Comparison of ENCODE assay signal across 15 cellular contexts in genomic region chr5:57825026-57825683, GRCh38.
DNase-seq lines count a peak whose midpoint lies in the region; TF ChIP-seq lines count a peak whose summit lies in the region.
"Had no signal": no experiment of that assay in that cellular context is flagged by ENCODE, and none has a peak within 500 bp of the region (broad histone marks: within the 10 kb centered on the region; RNA-seq: fewer than 3 reads in every experiment).

No MANE protein-coding gene starts in this region.

- POLR2A ChIA-PET in HEK293 (lab: Yijun Ruan, JAX): interaction anchor here (1.0 to 1.6 kb wide), 3 partner anchors 10 to 17 kb away, joined by 3 read pairs; no protein-coding TSS in a partner anchor

- TF ChIP-seq POLR2A in uterus (IDR thresholded peaks at IDR 0.05): no peak

- H3K36me3 ChIP-seq in HEK293 (ENCODE audit: control insufficient read depth in 2 of 2, insufficient read depth in 1 of 2, low read length in 2 of 2) (no peaks in the 10 kb centered on the region), SJSA1 (no peaks in the 10 kb centered on the region), uterus (no peaks in the 10 kb centered on the region)
- H3K36me3 ChIP-seq: esophagus muscularis mucosa had no signal

- H3K27ac ChIP-seq in HEK293 (ENCODE audit: extremely low read depth, low read depth, low read length) (no peak overlapping the region), SJSA1 (peak overlapping the region; percentile 96), uterus (no peak overlapping the region)
- H3K27ac ChIP-seq: esophagus muscularis mucosa, VCaP had no signal

- no peak overlapping the region for H3K4me3 Mint-ChIP-seq in type B pancreatic cell
- H3K4me3 Mint-ChIP-seq: activated T-cell treated with anti-CD3 and anti-CD28 coated beads, Interleukin-2, amount 50 U/mL, for 24 hours; neural crest cell; stimulated activated naive CD8-positive, alpha-beta T cell treated with anti-CD3 and anti-CD28 coated beads, Interleukin-15, amount 100 ng/mL, for 72 hours had no signal

- H3K27me3 Mint-ChIP-seq in type B pancreatic cell: no peaks in the 10 kb centered on the region

- H3K9me3 ChIP-seq in HEK293 (ENCODE audit: control insufficient read depth, insufficient read depth, low read depth, low read length) (no peaks in the 10 kb centered on the region), SJSA1 (replicated peaks) (no peaks in the 10 kb centered on the region), uterus (no peaks in the 10 kb centered on the region)

- H3K4me3 ChIP-seq in HEK293 (ENCODE audit: low read depth, low read length) (no peak overlapping the region), SJSA1 (no peak overlapping the region), fibroblast of pulmonary artery (replicated peaks; ENCODE audit: low read depth, low read length) (no peak overlapping the region), uterus (no peak overlapping the region)
- H3K4me3 ChIP-seq: esophagus muscularis mucosa had no signal

- TF ChIP-seq CTCF in HEK293 (tag by site-specific recombination; IDR thresholded peaks at IDR 0.05) (no peak), fibroblast of pulmonary artery (IDR thresholded peaks at IDR 0.05; ENCODE audit: low read length, missing control alignments) (no peak), type B pancreatic cell (conservative IDR thresholded peaks at IDR 0.05) (no peak), uterus (IDR thresholded peaks at IDR 0.05) (no peak)

- no peaks in the 10 kb centered on the region for H3K4me1 ChIP-seq in HEK293 (ENCODE audit: control insufficient read depth, insufficient read depth, low read length)
- peaks cover 31% of the 10 kb centered on the region for H3K4me1 ChIP-seq in SJSA1 (replicated peaks)
- no peaks in the 10 kb centered on the region for H3K4me1 ChIP-seq in uterus
- H3K4me1 ChIP-seq: esophagus muscularis mucosa had no signal

- H3K9me3 Mint-ChIP-seq in type B pancreatic cell: peaks cover 7% of the 10 kb centered on the region
- H3K9me3 Mint-ChIP-seq: stimulated activated naive CD8-positive, alpha-beta T cell treated with anti-CD3 and anti-CD28 coated beads, Interleukin-15, amount 100 ng/mL, for 72 hours had no signal

- no peaks in the 10 kb centered on the region for H3K4me1 Mint-ChIP-seq in type B pancreatic cell (ENCODE audit: unreplicated experiment)
- H3K4me1 Mint-ChIP-seq: stimulated activated naive CD8-positive, alpha-beta T cell treated with anti-CD3 and anti-CD28 coated beads, Interleukin-15, amount 100 ng/mL, for 72 hours had no signal

- CTCF ChIA-PET in HEK293 (lab: Yijun Ruan, JAX): interaction anchor here (0.6 to 1.1 kb wide), 4 partner anchors 46 to 638 kb away, joined by 3 to 6 read pairs (median 4); no protein-coding TSS in a partner anchor

- H3K27me3 ChIP-seq in SJSA1 (replicated peaks): no peaks in the 10 kb centered on the region
- H3K27me3 ChIP-seq in uterus: no peaks in the 10 kb centered on the region
- H3K27me3 ChIP-seq: esophagus muscularis mucosa had no signal

- no peaks in the 10 kb centered on the region for H3K36me3 Mint-ChIP-seq in type B pancreatic cell

- intact Hi-C loops in uterus (cut with DNase I; ENCODE audit: low total_unique reads): no loop called here

- DNase-seq in SJSA1 (ENCODE audit: low read depth in 1 of 2, low spot score in 2 of 2): peak; percentile 77 to 91
- peak; percentile 57 for DNase-seq in fibroblast of pulmonary artery (ENCODE audit: low read depth)
- no peak for DNase-seq in type B pancreatic cell (ENCODE audit: extremely low spot score, unreplicated experiment)
- DNase-seq in pons (ENCODE audit: low spot score): no peak
- no peak for DNase-seq in DMS 273 (lab: John Stamatoyannopoulos, UW; ENCODE audit: unreplicated experiment)
- no peak for DNase-seq in uterus
- DNase-seq: activated T-cell treated with anti-CD3 and anti-CD28 coated beads, Interleukin-2, amount 50 U/mL, for 24 hours; anterior cingulate cortex; NCI-H1694 treated with DMSO at 0.1 percent for 48 hours; stimulated activated CD4-positive, alpha-beta T cell treated with anti-CD3 and anti-CD28 coated beads, Interleukin-4, amount 100 ng/mL, for 4 hours; stimulated activated naive CD8-positive, alpha-beta T cell treated with anti-CD3 and anti-CD28 coated beads, Interleukin-15, amount 100 ng/mL, for 72 hours had no signal

- H3K27ac Mint-ChIP-seq in type B pancreatic cell: peak overlapping the region; percentile 29
- H3K27ac Mint-ChIP-seq: activated T-cell treated with anti-CD3 and anti-CD28 coated beads, Interleukin-2, amount 50 U/mL, for 24 hours; stimulated activated naive CD8-positive, alpha-beta T cell treated with anti-CD3 and anti-CD28 coated beads, Interleukin-15, amount 100 ng/mL, for 72 hours had no signal

TF ChIP-seq in HEK293, 187 proteins besides CTCF, POLR2A, EP300 and RAD21:
- peak; percentile 92 for TF ChIP-seq HOXD13 (CRISPR knock-in tag; IDR thresholded peaks at IDR 0.05; ENCODE audit: borderline replicate concordance)
- TF ChIP-seq ZNF561 (tag by site-specific recombination; IDR thresholded peaks at IDR 0.05; ENCODE audit: borderline replicate concordance): no peak
- TF ChIP-seq ZNF707 (tag by site-specific recombination; IDR thresholded peaks at IDR 0.05): no peak
- no peak for TF ChIP-seq PRDM4 (tag by site-specific recombination; IDR thresholded peaks at IDR 0.05)
- TF ChIP-seq ZNF585B (tag by site-specific recombination; IDR thresholded peaks at IDR 0.05): no peak
- no peak for TF ChIP-seq OSR2 (tag by site-specific recombination; IDR thresholded peaks at IDR 0.05)
- TF ChIP-seq ZNF843 (tag by site-specific recombination; IDR thresholded peaks at IDR 0.05): peak; percentile 41; the same call in 1 of the 2 replicates
- TF ChIP-seq MEIS1 (CRISPR knock-in tag; IDR thresholded peaks at IDR 0.05; ENCODE audit: borderline replicate concordance): peak; percentile 69; the same call in 1 of the 2 replicates
- TF ChIP-seq ZNF48 (tag by site-specific recombination; IDR thresholded peaks at IDR 0.05): no peak
- no peak for TF ChIP-seq BCL11B (tag by site-specific recombination; IDR thresholded peaks at IDR 0.05; ENCODE audit: low read depth)
- TF ChIP-seq TCF7L2 (IDR thresholded peaks at IDR 0.05; ENCODE audit: borderline replicate concordance, low read depth, low read length): peak; percentile 15; the same call in 1 of the 2 replicates
- no peak for TF ChIP-seq ZNF660 (tag by site-specific recombination; IDR thresholded peaks at IDR 0.05)
- TF ChIP-seq ZNF239 (tag by site-specific recombination; IDR thresholded peaks at IDR 0.05): no peak
- no peak for TF ChIP-seq PRDM1 (tag by site-specific recombination; IDR thresholded peaks at IDR 0.05)
- TF ChIP-seq ZFHX2 (tag by site-specific recombination; conservative IDR thresholded peaks at IDR 0.05): no peak
- TF ChIP-seq ZNF202 (tag by site-specific recombination; IDR thresholded peaks at IDR 0.05; ENCODE audit: borderline replicate concordance): no peak
- TF ChIP-seq FEZF1 (tag by site-specific recombination; IDR thresholded peaks at IDR 0.05): peak; percentile 40; the same call in 1 of the 2 replicates
- no peak for TF ChIP-seq ZNF2 (tag by site-specific recombination; IDR thresholded peaks at IDR 0.05)
- TF ChIP-seq ZNF513 (tag by site-specific recombination; IDR thresholded peaks at IDR 0.05): no peak
- 0 out of 2 replicates have a peak, but pooled peaks have one; percentile 23 for TF ChIP-seq KLF10 (tag by site-specific recombination; IDR thresholded peaks at IDR 0.05)
TF ChIP-seq in HEK293: peak in this region for 6.

Comparison
In these comparisons a context has a peak if more than half of its experiments do, and no peak if none do; other contexts are left out.
1. DNase-seq: peak in SJSA1 (2 of 2) and fibroblast of pulmonary artery (single experiment); none in type B pancreatic cell (single experiment), pons (single experiment), DMS 273 (single experiment) and uterus (0 of 2).